16 cellular contexts compared by ENCODE assay signal in genomic region chr15:77180757-77181156, GRCh38.
DNase-seq lines count a peak whose midpoint lies in the region; ATAC-seq, FAIRE-seq and TF ChIP-seq lines count a peak whose summit lies in the region.
"Had no signal": no experiment of that assay in that cellular context is flagged by ENCODE, and none has a peak within 500 bp of the region (broad histone marks: within the 10 kb centered on the region; RNA-seq: fewer than 3 reads in every experiment).

No MANE protein-coding gene starts in this region.

- H3K9me3 ChIP-seq in A673 (ENCODE audit: low read depth, low read length, poor library complexity, severe bottlenecking) = no peaks in the 10 kb centered on the region

- intact Hi-C loops in A673 (cut with micrococcal nuclease; ENCODE audit: unreplicated experiment) = loop anchor here (10.0 kb wide), 1 partner anchor 694 kb away; no protein-coding TSS in a partner anchor

- peak overlapping the region; percentile 23 for H3K4me3 Mint-ChIP-seq in activated CD8-positive, alpha-beta T cell treated with anti-CD3 and anti-CD28 coated beads, Interleukin-2, amount 10 ng/mL, durations not matched to agents 7 days and 5 days
- H3K4me3 Mint-ChIP-seq: brain, HFFc6 had no signal

- POLR2A ChIA-PET in A673 (lab: Charles Lee; ENCODE audit: low non-redundant PET) = no interaction called here
- POLR2A ChIA-PET in activated CD8-positive, alpha-beta T cell treated with anti-CD3 and anti-CD28 coated beads, Interleukin-2, amount 10 ng/mL, durations not matched to agents 7 days and 5 days (lab: Charles Lee) = interaction anchor here (1.7 kb wide), 1 partner anchor 239 kb away, joined by 4 read pairs; the partner anchor contains the start of gene PEAK1

- H3K4me1 ChIP-seq in A673 (ENCODE audit: insufficient read depth, low read length, poor library complexity, severe bottlenecking) = peaks cover 26% of the 10 kb centered on the region
- H3K4me1 ChIP-seq: parathyroid adenoma had no signal

- H3K36me3 ChIP-seq in A673 (ENCODE audit: insufficient read depth, low read length, poor library complexity, severe bottlenecking) = no peaks in the 10 kb centered on the region

- H3K9me3 Mint-ChIP-seq in activated CD8-positive, alpha-beta T cell treated with anti-CD3 and anti-CD28 coated beads, Interleukin-2, amount 10 ng/mL, durations not matched to agents 7 days and 5 days (ENCODE audit: insufficient read depth) = no peaks in the 10 kb centered on the region
- H3K9me3 Mint-ChIP-seq: HFFc6 had no signal

- CTCF ChIA-PET in A673 (lab: Charles Lee) = no interaction called here
- CTCF ChIA-PET in activated CD8-positive, alpha-beta T cell treated with anti-CD3 and anti-CD28 coated beads, Interleukin-2, amount 10 ng/mL, durations not matched to agents 7 days and 5 days (lab: Charles Lee) = interaction anchor here (1.1 to 13.0 kb wide), 9 partner anchors 14 to 362 kb away, joined by 4 to 216 read pairs (median 11); no protein-coding TSS in a partner anchor

- BruUV-seq in A673 (replicated peaks; lab: Mats Ljungman, UMichigan) = no TSS peak

- H3K4me3 ChIP-seq in A673 (ENCODE audit: low read depth, low read length, poor library complexity, severe bottlenecking) (no peak overlapping the region), foreskin fibroblast (ENCODE audit: low read depth in 1 of 2, low read length in 2 of 2) (no peak overlapping the region)

- peak overlapping the region; percentile 55 for H3K27ac ChIP-seq in A673 (ENCODE audit: low read depth, low read length, poor library complexity, severe bottlenecking)
- H3K27ac ChIP-seq: epithelial cell of prostate, parathyroid adenoma had no signal

- H3K27ac Mint-ChIP-seq in activated CD8-positive, alpha-beta T cell treated with anti-CD3 and anti-CD28 coated beads, Interleukin-2, amount 10 ng/mL, durations not matched to agents 7 days and 5 days = peak overlapping the region; percentile 63
- H3K27ac Mint-ChIP-seq: HFFc6 had no signal

- TF ChIP-seq CTCF in A673 (conservative IDR thresholded peaks at IDR 0.05; ENCODE audit: low read depth, low read length) (no peak), foreskin fibroblast (IDR thresholded peaks at IDR 0.05; ENCODE audit: low read depth, low read length) (no peak)

- FAIRE-seq in RCC 7860 (lab: Jason Lieb, UNC) = no peak

- no peak for DNase-seq in A673 (ENCODE audit: low spot score)
- peak; percentile 12 for DNase-seq in GM04503 (ENCODE audit: low read depth)
- no peak for DNase-seq in activated CD8-positive, alpha-beta T cell treated with anti-CD3 and anti-CD28 coated beads, Interleukin-2, amount 10 ng/mL, durations not matched to agents 7 days and 5 days
- DNase-seq in foreskin fibroblast = peak; percentile 38 to 68
- no peak for DNase-seq in GDM1 (lab: John Stamatoyannopoulos, UW)
- no peak for DNase-seq in RCC 7860 (ENCODE audit: low spot score)
- no peak for DNase-seq in left lobe of liver (ENCODE audit: low spot score)
- DNase-seq in activated CD8-positive, alpha-beta memory T cell treated with anti-CD3 and anti-CD28 coated beads, Interleukin-2, amount 50 U/mL, for 48 hours = no peak
- DNase-seq: activated CD4-positive, alpha-beta T cell treated with anti-CD3 and anti-CD28 coated beads for 1 hour; EL; HFFc6; mesendoderm; NCI-H1694 treated with DMSO at 0.1 percent for 48 hours had no signal

- no peaks in the 10 kb centered on the region for H3K27me3 ChIP-seq in A673 (replicated peaks; ENCODE audit: insufficient read depth, low read depth, low read length, poor library complexity)

- ATAC-seq in activated CD8-positive, alpha-beta T cell treated with anti-CD3 and anti-CD28 coated beads, Interleukin-2, amount 10 ng/mL, durations not matched to agents 7 days and 5 days = no peak
- no peak for ATAC-seq in left lobe of liver

- peaks cover 58% of the 10 kb centered on the region for H3K4me1 Mint-ChIP-seq in activated CD8-positive, alpha-beta T cell treated with anti-CD3 and anti-CD28 coated beads, Interleukin-2, amount 10 ng/mL, durations not matched to agents 7 days and 5 days (ENCODE audit: low read depth)

- peaks cover 9% of the 10 kb centered on the region for H3K36me3 Mint-ChIP-seq in activated CD8-positive, alpha-beta T cell treated with anti-CD3 and anti-CD28 coated beads, Interleukin-2, amount 10 ng/mL, durations not matched to agents 7 days and 5 days (ENCODE audit: low read depth)

- H3K27me3 Mint-ChIP-seq in activated CD8-positive, alpha-beta T cell treated with anti-CD3 and anti-CD28 coated beads, Interleukin-2, amount 10 ng/mL, durations not matched to agents 7 days and 5 days (ENCODE audit: low read depth) = no peaks in the 10 kb centered on the region
- H3K27me3 Mint-ChIP-seq: brain had no signal

Comparison
In these comparisons a context has a peak if more than half of its experiments do, and no peak if none do; other contexts are left out.
1. DNase-seq: peak in GM04503 (single experiment) and foreskin fibroblast (2 of 2); none in A673 (single experiment), activated CD8-positive, alpha-beta T cell treated with anti-CD3 and anti-CD28 coated beads, Interleukin-2, amount 10 ng/mL, durations not matched to agents 7 days and 5 days (single experiment), GDM1 (single experiment), RCC 7860 (single experiment), left lobe of liver (single experiment) and activated CD8-positive, alpha-beta memory T cell treated with anti-CD3 and anti-CD28 coated beads, Interleukin-2, amount 50 U/mL, for 48 hours (single experiment).